In genomic region chr2:206435738-206436137, GRCh38 we compare ENCODE assay signal across 20 cellular contexts. TPM values are rescaled to one million over a fixed set of nuclear protein-coding genes. Genes with fewer than 3 reads are reported as not detected.
DNase-seq lines count a peak whose midpoint lies in the region; ATAC-seq and TF ChIP-seq lines count a peak whose summit lies in the region.
"Had no signal": no experiment of that assay in that cellular context is flagged by ENCODE, and none has a peak within 500 bp of the region (broad histone marks: within the 10 kb centered on the region; RNA-seq: fewer than 3 reads in every experiment).

No MANE protein-coding gene starts in this region.

- no peaks in the 10 kb centered on the region for H3K79me1 ChIP-seq in mesendoderm (ENCODE audit: low read length)

- H3K9ac ChIP-seq in parathyroid adenoma (no peak overlapping the region), mesendoderm (ENCODE audit: low read length) (no peak overlapping the region)

- H3K4me3 ChIP-seq in parathyroid adenoma (ENCODE audit: low read depth, low read length) (peak overlapping the region; percentile 7), mesendoderm (ENCODE audit: low read length) (no peak overlapping the region)
- H3K4me3 ChIP-seq: GM12878 had no signal

- H2BK5ac ChIP-seq in mesendoderm (ENCODE audit: low read length), result no peak overlapping the region

- DNase-seq in NCI-H82 (lab: John Stamatoyannopoulos, UW) (peak; percentile 35), NCI-H82 treated with DMSO at 0.1 percent for 48 hours (lab: John Stamatoyannopoulos, UW; ENCODE audit: unreplicated experiment) (no peak), dermis blood vessel endothelial cell (peak; percentile 77), glomerular endothelial cell (ENCODE audit: extremely low read depth, low read depth, low spot score) (peak; percentile 34), mesendoderm (no peak), GM10248 (ENCODE audit: extremely low spot score) (no peak)
- DNase-seq: 8988T; BE2C; Calu3; CD4-positive, alpha-beta memory T cell; DMS79; H7; Kasumi-1; NCI-H187; NCI-H446; NCI-H69 had no signal

- H2AFZ ChIP-seq in parathyroid adenoma, result peak overlapping the region; percentile 21

- H4K8ac ChIP-seq in mesendoderm (ENCODE audit: low read depth, low read length), result no peak overlapping the region

- H3K4ac ChIP-seq in mesendoderm (ENCODE audit: low read depth, low read length), result no peak overlapping the region

- H3K27me3 ChIP-seq in parathyroid adenoma (ENCODE audit: control insufficient read depth, insufficient read depth, low read length) (no peaks in the 10 kb centered on the region), mesendoderm (ENCODE audit: insufficient read depth, low read length, poor library complexity) (no peaks in the 10 kb centered on the region)
- H3K27me3 ChIP-seq: BE2C had no signal

- H3K4me2 ChIP-seq in parathyroid adenoma (ENCODE audit: low read length), result peak overlapping the region; percentile 20
- H3K4me2 ChIP-seq in mesendoderm (ENCODE audit: low read length), result no peak overlapping the region

- POLR2A ChIA-PET in GM10248 (lab: Yijun Ruan, JAX), result no interaction called here

- H3K9me3 ChIP-seq in parathyroid adenoma (ENCODE audit: control insufficient read depth, low read length), result no peaks in the 10 kb centered on the region
- H3K9me3 ChIP-seq: BE2C had no signal

- H3K56ac ChIP-seq in mesendoderm (ENCODE audit: low read length), result no peak overlapping the region

- H3K79me2 ChIP-seq in parathyroid adenoma (no peaks in the 10 kb centered on the region), mesendoderm (ENCODE audit: control insufficient read depth, insufficient read depth, low read length) (no peaks in the 10 kb centered on the region)

- no CpG with 5 or more reads among the region's 3 CpGs for WGBS in mesendoderm (ENCODE audit: extremely low coverage, insufficient coverage, low lambda C conversion rate)

- H3K23ac ChIP-seq in mesendoderm (ENCODE audit: low read length), result no peak overlapping the region

- H2BK15ac ChIP-seq in mesendoderm (replicated peaks; ENCODE audit: low read depth), result no peak overlapping the region

- H3K27ac ChIP-seq in parathyroid adenoma, result peak overlapping the region; percentile 57
- no peak overlapping the region for H3K27ac ChIP-seq in mesendoderm (ENCODE audit: low read depth, low read length)
- H3K27ac ChIP-seq: RWPE1 had no signal

- H3K4me1 ChIP-seq in parathyroid adenoma (peaks cover 17% of the 10 kb centered on the region), mesendoderm (ENCODE audit: control insufficient read depth, low read depth, low read length) (no peaks in the 10 kb centered on the region)

- CTCF ChIA-PET in GM10248 (lab: Yijun Ruan, JAX), result interaction anchor here (0.6 kb wide), 1 partner anchor 45 kb away, joined by 3 read pairs; no protein-coding TSS in a partner anchor

- no peak overlapping the region for H3K18ac ChIP-seq in mesendoderm (ENCODE audit: low read length)

- no peak overlapping the region for H2BK120ac ChIP-seq in mesendoderm (ENCODE audit: low read depth, low read length)

- H4K5ac ChIP-seq in mesendoderm (ENCODE audit: low read length), result no peak overlapping the region

- H3K36me3 ChIP-seq in parathyroid adenoma (ENCODE audit: control insufficient read depth, insufficient read depth, low read length) (no peaks in the 10 kb centered on the region), mesendoderm (ENCODE audit: control insufficient read depth, insufficient read depth, low read length) (no peaks in the 10 kb centered on the region)
- H3K36me3 ChIP-seq: BE2C had no signal

- TF ChIP-seq CTCF in parathyroid adenoma (IDR thresholded peaks at IDR 0.05) (no peak), GM10248 (IDR thresholded peaks at IDR 0.05; ENCODE audit: control extremely low read depth, extremely low read depth, low read depth, missing control alignments) (no peak)

- ATAC-seq in GM18498 (IDR thresholded peaks at IDR 0.05; ENCODE audit: unreplicated experiment), result no peak
- ATAC-seq: GM12878 had no signal

- no peak overlapping the region for H2AK5ac ChIP-seq in mesendoderm (ENCODE audit: low read length)

RNA-seq across cellular contexts. Expression of gene ADAM23, which starts 7.6 kb away (rescaled TPM):
- total RNA-seq in dermis blood vessel endothelial cell, result 0.85 and 3.4 TPM in 2 replicates
- total RNA-seq in glomerular endothelial cell, result 5.8 and 9.9 TPM in 2 replicates
- polyA plus RNA-seq in mesendoderm (2013, experiment 1 of 2), result 8.1 TPM
- 8.5 TPM for polyA plus RNA-seq in mesendoderm (2013, experiment 2 of 2)

Comparison
In these comparisons a context has a peak if more than half of its experiments do, and no peak if none do; other contexts are left out.
1. DNase-seq: peak in NCI-H82 (single experiment), dermis blood vessel endothelial cell (single experiment) and glomerular endothelial cell (single experiment); none in NCI-H82 treated with DMSO at 0.1 percent for 48 hours (single experiment), mesendoderm (single experiment) and GM10248 (single experiment).